In genomic region chr14:102999227-102999895, GRCh38 we compare ENCODE assay signal across 1 cellular context.
TF ChIP-seq lines count a peak whose summit lies in the region.

No MANE protein-coding gene starts in this region.

TF ChIP-seq in WTC11, 78 proteins besides CTCF, POLR2A, EP300 and RAD21 (continued from another document):
- TF ChIP-seq CBFB (CRISPR knock-in tag; IDR thresholded peaks at IDR 0.05; ENCODE audit: low read depth) (no peak), ZNF317 (CRISPR knock-in tag; IDR thresholded peaks at IDR 0.05; ENCODE audit: borderline replicate concordance, low read depth) (no peak), GTF2I (CRISPR knock-in tag; conservative IDR thresholded peaks at IDR 0.05) (no peak), SP1 (CRISPR knock-in tag; conservative IDR thresholded peaks at IDR 0.05) (no peak), JUN (CRISPR knock-in tag; IDR thresholded peaks at IDR 0.05) (no peak), NR1H2 (CRISPR knock-in tag; IDR thresholded peaks at IDR 0.05) (no peak)
